Comparison of ENCODE assay signal across 23 cellular contexts in genomic region chr3:47583320-47584075, GRCh38. TPM values are rescaled to one million over a fixed set of nuclear protein-coding genes. Genes with fewer than 3 reads are reported as not detected.
DNase-seq lines count a peak whose midpoint lies in the region; ATAC-seq, FAIRE-seq and TF ChIP-seq lines count a peak whose summit lies in the region.
"Had no signal": no experiment of that assay in that cellular context is flagged by ENCODE, and none has a peak within 500 bp of the region (broad histone marks: within the 10 kb centered on the region; RNA-seq: fewer than 3 reads in every experiment).

No MANE protein-coding gene starts in this region.

- FAIRE-seq in bronchial epithelial cell (lab: Jason Lieb, UNC): no peak
- FAIRE-seq: colon, GM18507 had no signal

- H3K9me3 ChIP-seq in DND-41 (ENCODE audit: insufficient read depth, low read length, severe bottlenecking) (no peaks in the 10 kb centered on the region), neural progenitor cell (ENCODE audit: low read depth) (no peaks in the 10 kb centered on the region), tibial nerve (no peaks in the 10 kb centered on the region), osteoblast (ENCODE audit: low read depth, low read length) (no peaks in the 10 kb centered on the region)
- H3K9me3 ChIP-seq: ovary had no signal

- no peak for DNase-seq in DND-41
- DNase-seq in GM23338 (ENCODE audit: low spot score): peak; percentile 44
- peak; percentile 63 for DNase-seq in bronchial epithelial cell (ENCODE audit: low read depth)
- no peak for DNase-seq in neural progenitor cell (ENCODE audit: low spot score)
- DNase-seq in tibial nerve (ENCODE audit: low spot score in 2 of 2): no peak
- DNase-seq in osteoblast (ENCODE audit: insufficient read length, low spot score, missing footprints): no peak
- no peak for DNase-seq in DMS79 treated with DMSO at 0.1 percent for 48 hours (lab: John Stamatoyannopoulos, UW)
- DNase-seq: activated CD4-positive, alpha-beta T cell treated with anti-CD3 and anti-CD28 coated beads for 36 hours; AML-193; DMS79; NCI-H1694; NCI-H774; OCI-M1; ovary; SHP77; stimulated activated CD4-positive, alpha-beta T cell treated with anti-CD3 and anti-CD28 coated beads, Interleukin-2, amount 100 ng/mL, for 24 hours; stimulated activated naive CD8-positive, alpha-beta T cell treated with anti-CD3 and anti-CD28 coated beads, Interleukin-15, Interleukin-2, amounts not matched to agents 100 U/mL and 50 U/mL, for 24 hours; SW 1271 had no signal

- H3K4me1 ChIP-seq in DND-41 (ENCODE audit: insufficient read depth, low read length) (no peaks in the 10 kb centered on the region), GM23338 (ENCODE audit: insufficient read depth) (peaks cover 11% of the 10 kb centered on the region), neural progenitor cell (peaks cover 7% of the 10 kb centered on the region), tibial nerve (peaks cover 0 to 7% (median 4%) of the 10 kb centered on the region in 4 donors), osteoblast (ENCODE audit: insufficient read depth, low read length) (peaks cover 11% of the 10 kb centered on the region)

- H3K27me3 ChIP-seq in DND-41 (ENCODE audit: insufficient read depth, low read length, poor library complexity) (no peaks in the 10 kb centered on the region), GM23338 (ENCODE audit: insufficient read depth) (peaks cover 32% of the 10 kb centered on the region), bronchial epithelial cell (ENCODE audit: control insufficient read depth, insufficient read depth, low read length) (peaks cover 8% of the 10 kb centered on the region), neural progenitor cell (peaks cover 27% of the 10 kb centered on the region), tibial nerve (peaks cover 0 to 7% of the 10 kb centered on the region in 2 donors), osteoblast (ENCODE audit: insufficient read depth, low read length) (peaks cover 32% of the 10 kb centered on the region)
- H3K27me3 ChIP-seq: ovary had no signal

- H3K4me3 Mint-ChIP-seq in GM23338: no peak overlapping the region; the same call in 2 of the 3 replicates
- no peak overlapping the region for H3K4me3 Mint-ChIP-seq in neural progenitor cell
- H3K4me3 Mint-ChIP-seq: activated CD4-positive, alpha-beta T cell treated with anti-CD3 and anti-CD28 coated beads for 36 hours; activated naive CD4-positive, alpha-beta T cell treated with anti-CD3 and anti-CD28 coated beads, Interleukin-2, amount 50 U/mL, for 24 hours; activated T-helper 1 cell treated with anti-CD3 and anti-CD28 coated beads, Interleukin-12 subunit alpha, Interleukin-12 subunit beta, Interleukin-2, Interleukin-4 antibody, amounts not matched to agents 30 ng/mL and 10 ng/mL and 1 ng/mL, durations not matched to agents 14 hours and 24 hours and 36 hours; type B pancreatic cell had no signal

- no peaks in the 10 kb centered on the region for H3K9me2 ChIP-seq in GM23338 (ENCODE audit: insufficient read depth)

- no peak overlapping the region for H3K27ac ChIP-seq in DND-41 (ENCODE audit: low read length)
- peak overlapping the region; percentile 41; the same call in 1 of the 2 replicates for H3K27ac ChIP-seq in GM23338 (ENCODE audit: low read depth)
- H3K27ac ChIP-seq in neural progenitor cell: peak overlapping the region; percentile 31
- H3K27ac ChIP-seq in tibial nerve: no peak overlapping the region
- H3K27ac ChIP-seq in osteoblast (ENCODE audit: low read depth, low read length): no peak overlapping the region
- H3K27ac ChIP-seq: ovary had no signal

- ATAC-seq in DND-41 (ENCODE audit: insufficient read depth, low read depth) (peak; percentile 21; the same call in 1 of the 3 replicates), GM23338 (peak; percentile 4; the same call in 1 of the 3 replicates)
- ATAC-seq: activated CD4-positive, alpha-beta T cell treated with anti-CD3 and anti-CD28 coated beads for 36 hours; stimulated activated naive CD8-positive, alpha-beta T cell treated with anti-CD3 and anti-CD28 coated beads, Interleukin-15, Interleukin-2, amounts not matched to agents 100 U/mL and 50 U/mL, for 24 hours had no signal

- H3K27me3 Mint-ChIP-seq in GM23338 (ENCODE audit: insufficient read depth, low read depth, poor library complexity) (peaks cover 31% of the 10 kb centered on the region), neural progenitor cell (ENCODE audit: insufficient read depth, low read depth) (peaks cover 8% of the 10 kb centered on the region)

- H3K4me1 Mint-ChIP-seq in GM23338 (peaks cover 20% of the 10 kb centered on the region), neural progenitor cell (peaks cover 5% of the 10 kb centered on the region)
- H3K4me1 Mint-ChIP-seq: activated CD4-positive, alpha-beta T cell treated with anti-CD3 and anti-CD28 coated beads for 36 hours; activated naive CD4-positive, alpha-beta T cell treated with anti-CD3 and anti-CD28 coated beads, Interleukin-2, amount 50 U/mL, for 24 hours had no signal

- H3K27ac Mint-ChIP-seq in GM23338: peak overlapping the region; percentile 23; the same call in 1 of the 2 replicates
- H3K27ac Mint-ChIP-seq in neural progenitor cell: no peak overlapping the region
- H3K27ac Mint-ChIP-seq: activated CD4-positive, alpha-beta T cell treated with anti-CD3 and anti-CD28 coated beads for 36 hours; activated naive CD4-positive, alpha-beta T cell treated with anti-CD3 and anti-CD28 coated beads, Interleukin-2, amount 50 U/mL, for 24 hours; activated T-helper 1 cell treated with anti-CD3 and anti-CD28 coated beads, Interleukin-12 subunit alpha, Interleukin-12 subunit beta, Interleukin-2, Interleukin-4 antibody, amounts not matched to agents 30 ng/mL and 10 ng/mL and 1 ng/mL, durations not matched to agents 14 hours and 24 hours and 36 hours; type B pancreatic cell had no signal

- H3F3A ChIP-seq in GM23338 (replicated peaks; ENCODE audit: low read depth): peaks cover 35% of the 10 kb centered on the region
- H3F3A ChIP-seq in neural progenitor cell (ENCODE audit: low read depth): peaks cover 79% of the 10 kb centered on the region

- H3K36me3 ChIP-seq in DND-41 (ENCODE audit: insufficient read depth, low read length) (peaks cover 36% of the 10 kb centered on the region), GM23338 (ENCODE audit: insufficient read depth) (peaks cover 21% of the 10 kb centered on the region), bronchial epithelial cell (ENCODE audit: control insufficient read depth, insufficient read depth, low read length) (peaks cover 5% of the 10 kb centered on the region), neural progenitor cell (peaks cover 10% of the 10 kb centered on the region), tibial nerve (peaks cover 2 to 38% (median 9%) of the 10 kb centered on the region in 3 donors), osteoblast (ENCODE audit: insufficient read depth, low read length) (peaks cover 17% of the 10 kb centered on the region)
- H3K36me3 ChIP-seq: ovary had no signal

- H3K9ac ChIP-seq in DND-41 (ENCODE audit: low read depth, low read length) (no peak overlapping the region), neural progenitor cell (no peak overlapping the region)

- WGBS in tibial nerve, 2 donors: 56 to 79% methylated on average over 3 of the region's 3 CpGs

- H2AFZ ChIP-seq in DND-41 (ENCODE audit: low read depth, low read length): no peak overlapping the region
- H2AFZ ChIP-seq in GM23338: no peak overlapping the region
- no peak overlapping the region for H2AFZ ChIP-seq in neural progenitor cell (replicated peaks)
- no peak overlapping the region for H2AFZ ChIP-seq in osteoblast (ENCODE audit: low read length)

- TF ChIP-seq EP300 in tibial nerve (IDR thresholded peaks at IDR 0.05): no peak

- H4K20me1 ChIP-seq in DND-41 (ENCODE audit: insufficient read depth, low read length) (0 out of 2 replicates have a peak, but pooled peaks cover 10% of the 10 kb centered on the region), GM23338 (replicated peaks; ENCODE audit: insufficient read depth) (peaks cover 6% of the 10 kb centered on the region; the same call in 1 of the 2 replicates), neural progenitor cell (ENCODE audit: low read depth) (no peaks in the 10 kb centered on the region), osteoblast (ENCODE audit: insufficient read depth, low read length) (peaks cover 4% of the 10 kb centered on the region)

- H3K4me2 ChIP-seq in DND-41 (ENCODE audit: insufficient read depth, low read length) (no peak overlapping the region), GM23338 (no peak overlapping the region), neural progenitor cell (no peak overlapping the region), osteoblast (ENCODE audit: insufficient read depth, low read length) (no peak overlapping the region)

- no peaks in the 10 kb centered on the region for H3K79me2 ChIP-seq in DND-41 (ENCODE audit: insufficient read depth, low read length)
- H3K79me2 ChIP-seq in GM23338 (replicated peaks; ENCODE audit: insufficient read depth): no peaks in the 10 kb centered on the region
- H3K79me2 ChIP-seq in neural progenitor cell (ENCODE audit: low read depth): no peaks in the 10 kb centered on the region
- H3K79me2 ChIP-seq in osteoblast (ENCODE audit: insufficient read depth, low read length): no peaks in the 10 kb centered on the region

- TF ChIP-seq CTCF in DND-41 (IDR thresholded peaks at IDR 0.05; ENCODE audit: borderline replicate concordance, extremely low read depth, low read length, poor library complexity, severe bottlenecking) (no peak), GM23338 (conservative IDR thresholded peaks at IDR 0.05; ENCODE audit: low read depth in 2 of 2) (peak; percentile 14 to 23; a peak in 1 of 4 replicates), bronchial epithelial cell (IDR thresholded peaks at IDR 0.05; ENCODE audit: insufficient read depth, low read length, severe bottlenecking) (no peak), neural progenitor cell (IDR thresholded peaks at IDR 0.05) (no peak), tibial nerve (IDR thresholded peaks at IDR 0.05) (no peak), osteoblast (IDR thresholded peaks at IDR 0.05; ENCODE audit: extremely low read depth, low read depth, low read length) (no peak)

- no peak for TF ChIP-seq POLR2A in tibial nerve (IDR thresholded peaks at IDR 0.05)

- H3K36me3 Mint-ChIP-seq in GM23338 (ENCODE audit: low read depth) (peaks cover 35% of the 10 kb centered on the region), neural progenitor cell (peaks cover 33% of the 10 kb centered on the region)

- H3K9me3 Mint-ChIP-seq in GM23338 (no peaks in the 10 kb centered on the region), neural progenitor cell (no peaks in the 10 kb centered on the region)
- H3K9me3 Mint-ChIP-seq: activated naive CD4-positive, alpha-beta T cell treated with anti-CD3 and anti-CD28 coated beads, Interleukin-2, amount 50 U/mL, for 24 hours; activated T-helper 1 cell treated with anti-CD3 and anti-CD28 coated beads, Interleukin-12 subunit alpha, Interleukin-12 subunit beta, Interleukin-2, Interleukin-4 antibody, amounts not matched to agents 30 ng/mL and 10 ng/mL and 1 ng/mL, durations not matched to agents 14 hours and 24 hours and 36 hours; type B pancreatic cell had no signal

- no peak overlapping the region for H3K4me3 ChIP-seq in DND-41 (ENCODE audit: low read depth in 1 of 2, low read length in 2 of 2)
- no peak overlapping the region for H3K4me3 ChIP-seq in GM23338
- no peak overlapping the region for H3K4me3 ChIP-seq in bronchial epithelial cell (ENCODE audit: low read depth, low read length)
- no peak overlapping the region for H3K4me3 ChIP-seq in neural progenitor cell
- no peak overlapping the region for H3K4me3 ChIP-seq in tibial nerve
- no peak overlapping the region for H3K4me3 ChIP-seq in osteoblast (ENCODE audit: insufficient read depth, low read length)
- H3K4me3 ChIP-seq: ovary had no signal

RNA-seq across cellular contexts. Expression of gene CSPG5, which starts 4.8 kb away (rescaled TPM):
- total RNA-seq in GM23338 (2014; rRNA removed; shearing (Covaris generic)): 3.4 and 4.3 TPM in 2 replicates
- polyA plus RNA-seq in GM23338 (2016; fragmentation: Nextera tagmentation; extraction: Ambion mirVana): 0.86 and 1.3 TPM in 2 replicates
- total RNA-seq in bronchial epithelial cell (0.26 and 0.90 TPM in 2 replicates), neural progenitor cell (ENCODE audit: low replicate concordance) (1.7 and 4.6 TPM in 2 replicates), tibial nerve (1 to 10 TPM in 1 of 4 donors, under 1 TPM in 2, not detected in 1; under 0.01 to 4.8 (median 0.22) TPM), osteoblast (under 0.01 and 0.29 TPM in 2 replicates)

Comparison
In these comparisons a context has a peak if more than half of its experiments do, and no peak if none do; other contexts are left out.
1. DNase-seq: peak in GM23338 (single experiment) and bronchial epithelial cell (single experiment); none in DND-41 (single experiment), neural progenitor cell (single experiment), tibial nerve (0 of 2), osteoblast (single experiment) and DMS79 treated with DMSO at 0.1 percent for 48 hours (single experiment).
2. H3K27ac ChIP-seq: peak in GM23338 (single experiment) and neural progenitor cell (single experiment); none in DND-41 (single experiment), tibial nerve (0 of 4) and osteoblast (single experiment).
3. CTCF ChIP-seq: peak in GM23338 (2 of 2); none in DND-41 (single experiment), bronchial epithelial cell (single experiment), neural progenitor cell (single experiment), tibial nerve (0 of 5) and osteoblast (single experiment).